ENCODE assay signal across 18 cellular contexts in genomic region chr12:98656289-98657101, GRCh38. TPM values are rescaled to one million over a fixed set of nuclear protein-coding genes. Genes with fewer than 3 reads are reported as not detected.
DNase-seq lines count a peak whose midpoint lies in the region; ATAC-seq, FAIRE-seq and TF ChIP-seq lines count a peak whose summit lies in the region.
"Had no signal": no experiment of that assay in that cellular context is flagged by ENCODE, and none has a peak within 500 bp of the region (broad histone marks: within the 10 kb centered on the region; RNA-seq: fewer than 3 reads in every experiment).

No MANE protein-coding gene starts in this region.

- WGBS in SK-N-SH (ENCODE audit: low lambda C conversion rate): 94% methylated on average over 6 of the region's 6 CpGs

- H3K27me3 ChIP-seq in RWPE2 (ENCODE audit: insufficient read depth, poor library complexity, severe bottlenecking) (no peaks in the 10 kb centered on the region), keratinocyte (ENCODE audit: control insufficient read depth, extremely low read depth, insufficient read depth, low read length) (no peaks in the 10 kb centered on the region), SK-N-SH (ENCODE audit: insufficient read depth) (no peaks in the 10 kb centered on the region)
- H3K27me3 ChIP-seq: esophagus squamous epithelium had no signal

- H2AFZ ChIP-seq in keratinocyte (ENCODE audit: control insufficient read depth, low read length) (no peak overlapping the region), SK-N-SH (ENCODE audit: low read depth) (no peak overlapping the region)

- no peak for TF ChIP-seq CTCF in RWPE2 (IDR thresholded peaks at IDR 0.05; ENCODE audit: poor library complexity, severe bottlenecking)
- TF ChIP-seq CTCF in keratinocyte (optimal IDR thresholded peaks at IDR 0.05 in 1 of 3, IDR thresholded peaks at IDR 0.05 in 1 of 3, conservative IDR thresholded peaks at IDR 0.05 in 1 of 3; ENCODE audit: extremely low read depth in 1 of 3, insufficient read depth in 2 of 3, low read length in 3 of 3): no peak
- TF ChIP-seq CTCF in SK-N-SH (IDR thresholded peaks at IDR 0.05): no peak

- ATAC-seq in GM19395 (IDR thresholded peaks at IDR 0.05; ENCODE audit: unreplicated experiment): peak; percentile 63
- ATAC-seq in RWPE2 (ENCODE audit: low read depth): peak; percentile 46; the same call in 2 of the 3 replicates

- TF ChIP-seq RAD21 in SK-N-SH (IDR thresholded peaks at IDR 0.05; ENCODE audit: low read length): no peak

- no peaks in the 10 kb centered on the region for H3K4me1 ChIP-seq in RWPE2 (ENCODE audit: insufficient read depth, poor library complexity, severe bottlenecking)
- peaks cover 6% of the 10 kb centered on the region for H3K4me1 ChIP-seq in keratinocyte (ENCODE audit: control insufficient read depth, extremely low read depth, insufficient read depth, low read length)
- no peaks in the 10 kb centered on the region for H3K4me1 ChIP-seq in SK-N-SH (ENCODE audit: control insufficient read depth in 1 of 2, insufficient read depth in 2 of 2, low read depth in 1 of 2, low read length in 1 of 2)
- H3K4me1 ChIP-seq: esophagus squamous epithelium, prostate gland had no signal

- peak; percentile 44 for FAIRE-seq in keratinocyte (lab: Jason Lieb, UNC)
- FAIRE-seq: D721Med had no signal

- H3K79me2 ChIP-seq in keratinocyte (ENCODE audit: control insufficient read depth, insufficient read depth, low read length): no peaks in the 10 kb centered on the region
- H3K79me2 ChIP-seq in SK-N-SH (ENCODE audit: insufficient read depth): peaks cover 33% of the 10 kb centered on the region

- CTCF ChIA-PET in SK-N-SH (lab: Yijun Ruan, JAX): interaction anchor here (1.5 kb wide), 1 partner anchor 90 kb away, joined by 6 read pairs; no protein-coding TSS in a partner anchor

- H3K9ac ChIP-seq in keratinocyte (ENCODE audit: control insufficient read depth, extremely low read depth, insufficient read depth, low read length): no peak overlapping the region
- no peak overlapping the region for H3K9ac ChIP-seq in SK-N-SH
- H3K9ac ChIP-seq: KMS-11 had no signal

- no peak overlapping the region for H3K27ac ChIP-seq in RWPE2 (ENCODE audit: poor library complexity, severe bottlenecking)
- no peak overlapping the region for H3K27ac ChIP-seq in keratinocyte (ENCODE audit: control insufficient read depth, insufficient read depth, low read length)
- no peak overlapping the region for H3K27ac ChIP-seq in SK-N-SH (ENCODE audit: low read depth in 2 of 2, low read length in 1 of 2)
- H3K27ac ChIP-seq: 22Rv1, esophagus squamous epithelium, KMS-11, prostate gland had no signal

- H3K4me2 ChIP-seq in keratinocyte (ENCODE audit: control insufficient read depth, extremely low read depth, insufficient read depth, low read depth, low read length): no peak overlapping the region
- no peak overlapping the region for H3K4me2 ChIP-seq in SK-N-SH
- H3K4me2 ChIP-seq: KMS-11 had no signal

- dilution Hi-C loops in keratinocyte (cut with MboI; ENCODE audit: extremely low pct_ligation_motif_present, low sequenced_read_pairs): no loop called here

- TF ChIP-seq EP300 in SK-N-SH (IDR thresholded peaks at IDR 0.05; ENCODE audit: borderline replicate concordance in 1 of 2, low read depth in 1 of 2, low read length in 1 of 2): no peak

- no peaks in the 10 kb centered on the region for H4K20me1 ChIP-seq in keratinocyte (ENCODE audit: control insufficient read depth, extremely low read depth, insufficient read depth, low read length)
- H4K20me1 ChIP-seq in SK-N-SH (ENCODE audit: insufficient read depth): no peaks in the 10 kb centered on the region

- H3K9me1 ChIP-seq in keratinocyte (ENCODE audit: control insufficient read depth, extremely low read depth, insufficient read depth, low read length): no peaks in the 10 kb centered on the region

- DNase-seq in DMS53 (lab: John Stamatoyannopoulos, UW): peak; percentile 24
- DNase-seq in DMS53 treated with DMSO at 0.1 percent for 48 hours (lab: John Stamatoyannopoulos, UW; ENCODE audit: unreplicated experiment): no peak
- DNase-seq in RWPE2 (ENCODE audit: low spot score): no peak
- DNase-seq in keratinocyte (ENCODE audit: low read depth, low spot score): no peak
- no peak for DNase-seq in NCI-H526 (lab: John Stamatoyannopoulos, UW)
- no peak for DNase-seq in NCI-H2081 (lab: John Stamatoyannopoulos, UW)
- DNase-seq in SK-N-SH: no peak
- DNase-seq: cerebellar nuclear complex; esophagus squamous epithelium; midbrain; NCI-H1930; stimulated activated CD4-positive, alpha-beta T cell treated with anti-CD3 and anti-CD28 coated beads, Interleukin-4, amount 100 ng/mL, for 24 hours; substantia nigra had no signal

- POLR2A ChIA-PET in SK-N-SH (lab: Yijun Ruan, JAX): no interaction called here

- H3K36me3 ChIP-seq in RWPE2 (ENCODE audit: low read depth) (peaks cover 52% of the 10 kb centered on the region), keratinocyte (ENCODE audit: control insufficient read depth in 2 of 2, extremely low read depth in 1 of 2, insufficient read depth in 2 of 2, low read length in 2 of 2) (peaks cover 4 to 8% of the 10 kb centered on the region in 2 experiments), SK-N-SH (replicated peaks in 1 of 2; ENCODE audit: control insufficient read depth in 1 of 2, insufficient read depth in 2 of 2, low read length in 1 of 2) (peaks cover 20 to 49% of the 10 kb centered on the region in 2 experiments)
- H3K36me3 ChIP-seq: prostate gland had no signal

- peaks cover 4% of the 10 kb centered on the region for H3F3A ChIP-seq in SK-N-SH (replicated peaks; ENCODE audit: insufficient read depth)

- no peaks in the 10 kb centered on the region for H3K9me2 ChIP-seq in SK-N-SH

- H3K4me3 ChIP-seq in RWPE2 (ENCODE audit: severe bottlenecking) (no peak overlapping the region), keratinocyte (ENCODE audit: control insufficient read depth in 2 of 3, extremely low read depth in 1 of 3, insufficient read depth in 2 of 3, low read depth in 1 of 3, low read length in 3 of 3) (no peak overlapping the region), SK-N-SH (ENCODE audit: low read depth in 2 of 2, low read length in 1 of 2) (no peak overlapping the region)
- H3K4me3 ChIP-seq: esophagus squamous epithelium, prostate gland had no signal

- H3K9me3 ChIP-seq in RWPE2 (ENCODE audit: severe bottlenecking) (no peaks in the 10 kb centered on the region), keratinocyte (ENCODE audit: control insufficient read depth, low read depth, low read length) (no peaks in the 10 kb centered on the region), SK-N-SH (no peaks in the 10 kb centered on the region)
- H3K9me3 ChIP-seq: esophagus squamous epithelium, prostate gland had no signal

TF ChIP-seq in SK-N-SH, 30 proteins besides CTCF, POLR2A, EP300 and RAD21:
- TF ChIP-seq ELF1 (IDR thresholded peaks at IDR 0.05): no peak
- no peak for TF ChIP-seq PBX3 (IDR thresholded peaks at IDR 0.05)

RNA-seq across cellular contexts. Expression of gene APAF1, which starts 11.4 kb away (rescaled TPM):
- 5.0 to 9.9 TPM (median 6.1 TPM) in 3 replicates for polyA plus RNA-seq in keratinocyte
- polyA plus RNA-seq in keratinocyte (2011; ENCODE audit: low read depth): 4.4 TPM
- 3.2 and 5.4 TPM in 2 replicates for polyA plus RNA-seq in keratinocyte (2011; cell fraction: cytosol; rRNA removed)
- polyA plus RNA-seq in keratinocyte (2011; cell fraction: nucleus; rRNA removed): 8.9 and 9.1 TPM in 2 replicates
- polyA plus RNA-seq in keratinocyte (2012; ENCODE audit: low replicate concordance): 2.2 and 6.6 TPM in 2 replicates
- polyA minus RNA-seq in keratinocyte: 3.0 to 20.2 TPM (median 8.0 TPM) in 3 replicates
- polyA minus RNA-seq in keratinocyte (2011; cell fraction: cytosol; rRNA and poly(A)+ RNA removed): 17.5 TPM
- 13.1 and 23.1 TPM in 2 replicates for polyA minus RNA-seq in keratinocyte (2011; cell fraction: nucleus; rRNA and poly(A)+ RNA removed)
- polyA plus RNA-seq in SK-N-SH (2012; rRNA removed): 3.3 and 4.1 TPM in 2 replicates
- polyA plus RNA-seq in SK-N-SH (2012; cell fraction: cytosol; rRNA removed): 3.6 TPM in 2 replicates
- polyA plus RNA-seq in SK-N-SH (2012; cell fraction: nucleus; rRNA removed): 3.9 and 7.2 TPM in 2 replicates

RNA-seq across cellular contexts. Expression of gene IKBIP, which starts 11.9 kb away (rescaled TPM):
- polyA plus RNA-seq in keratinocyte (16.6 to 33.9 TPM (median 27.2 TPM) in 3 replicates), SK-N-SH (2012; rRNA removed) (25.2 and 26.4 TPM in 2 replicates)
- 25.6 TPM for polyA plus RNA-seq in keratinocyte (2011; ENCODE audit: low read depth)
- polyA plus RNA-seq in keratinocyte (2011; cell fraction: cytosol; rRNA removed): 18.8 and 28.9 TPM in 2 replicates
- 29.3 and 43.2 TPM in 2 replicates for polyA plus RNA-seq in keratinocyte (2011; cell fraction: nucleus; rRNA removed)
- 8.1 and 37.4 TPM in 2 replicates for polyA plus RNA-seq in keratinocyte (2012; ENCODE audit: low replicate concordance)
- 1.6 to 9.9 TPM (median 3.6 TPM) in 3 replicates for polyA minus RNA-seq in keratinocyte
- 14.8 TPM for polyA minus RNA-seq in keratinocyte (2011; cell fraction: cytosol; rRNA and poly(A)+ RNA removed)
- polyA minus RNA-seq in keratinocyte (2011; cell fraction: nucleus; rRNA and poly(A)+ RNA removed): 11.2 and 18.1 TPM in 2 replicates
- polyA plus RNA-seq in SK-N-SH (2012; cell fraction: cytosol; rRNA removed): 33.7 and 47.2 TPM in 2 replicates
- 12.8 and 13.0 TPM in 2 replicates for polyA plus RNA-seq in SK-N-SH (2012; cell fraction: nucleus; rRNA removed)
